In genomic region chr4:118351851-118352827, GRCh38 we compare ENCODE assay signal across 8 cellular contexts. TPM values are rescaled to one million over a fixed set of nuclear protein-coding genes. Genes with fewer than 3 reads are reported as not detected.
DNase-seq lines count a peak whose midpoint lies in the region; ATAC-seq, FAIRE-seq and TF ChIP-seq lines count a peak whose summit lies in the region.

No MANE protein-coding gene starts in this region.

- TF ChIP-seq POLR2A in H54 (IDR thresholded peaks at IDR 0.05; ENCODE audit: low read depth, low read length), result no peak

- H3K27ac Mint-ChIP-seq in T-helper 1 cell treated with Interleukin-12 subunit alpha and Interleukin-12 subunit beta and Interleukin-4 antibody, amounts not matched to agents 30 μg/mL and 1 μg/mL, for 36 hours, result no peak overlapping the region
- no peak overlapping the region for H3K27ac Mint-ChIP-seq in natural killer cell

- peak overlapping the region in 1 of 2 donors; percentile 18 for H3K27ac ChIP-seq in esophagus (ENCODE audit: low read depth in 2 of 2, low read length in 1 of 2)

- DNase-seq in Caki2 (ENCODE audit: low read depth) (peak; percentile 5), natural killer cell (no peak), mesenteric fat pad (ENCODE audit: low spot score) (no peak), H54 (ENCODE audit: insufficient read length, low spot score) (no peak)

- intact Hi-C loops in natural killer cell (cut with micrococcal nuclease), result no loop called here

- TF ChIP-seq CTCF in natural killer cell (IDR thresholded peaks at IDR 0.05), result no peak

- 4% methylated on average over 74 to 82 of the region's 82 CpGs for WGBS in esophagus, 2 donors

- no peaks in the 10 kb centered on the region for H3K36me3 Mint-ChIP-seq in T-helper 1 cell treated with Interleukin-12 subunit alpha and Interleukin-12 subunit beta and Interleukin-4 antibody, amounts not matched to agents 30 μg/mL and 1 μg/mL, for 36 hours (ENCODE audit: low read depth)
- peaks cover 8% of the 10 kb centered on the region for H3K36me3 Mint-ChIP-seq in natural killer cell

- H3K36me3 ChIP-seq in esophagus (ENCODE audit: control insufficient read depth in 2 of 2, insufficient read depth in 2 of 2, low read length in 1 of 2), result no peaks in the 10 kb centered on the region

- no peak for FAIRE-seq in H54 (lab: Jason Lieb, UNC)

- peak overlapping the region; percentile 51 for H3K4me3 Mint-ChIP-seq in T-helper 1 cell treated with Interleukin-12 subunit alpha and Interleukin-12 subunit beta and Interleukin-4 antibody, amounts not matched to agents 30 μg/mL and 1 μg/mL, for 36 hours
- peak overlapping the region; percentile 8 for H3K4me3 Mint-ChIP-seq in natural killer cell

- no peaks in the 10 kb centered on the region for H3K9me3 ChIP-seq in esophagus (ENCODE audit: control insufficient read depth in 2 of 2, insufficient read depth in 1 of 2, low read depth in 1 of 2, low read length in 1 of 2)

- H3K27me3 ChIP-seq in esophagus (ENCODE audit: control insufficient read depth in 1 of 2, insufficient read depth in 2 of 2, low read length in 2 of 2), result peaks cover 0 to 3% of the 10 kb centered on the region in 2 donors

- peaks cover 10% of the 10 kb centered on the region for H3K4me1 Mint-ChIP-seq in T-helper 1 cell treated with Interleukin-12 subunit alpha and Interleukin-12 subunit beta and Interleukin-4 antibody, amounts not matched to agents 30 μg/mL and 1 μg/mL, for 36 hours (ENCODE audit: low read depth)
- H3K4me1 Mint-ChIP-seq in natural killer cell, result peaks cover 8 to 14% of the 10 kb centered on the region in 2 donors

- peaks cover 68% of the 10 kb centered on the region for H3K27me3 Mint-ChIP-seq in T-helper 1 cell treated with Interleukin-12 subunit alpha and Interleukin-12 subunit beta and Interleukin-4 antibody, amounts not matched to agents 30 μg/mL and 1 μg/mL, for 36 hours (ENCODE audit: low read depth)
- H3K27me3 Mint-ChIP-seq in natural killer cell (ENCODE audit: low read depth in 2 of 2), result peaks cover 45 to 64% of the 10 kb centered on the region in 2 donors

- H3K4me1 ChIP-seq in esophagus (ENCODE audit: control insufficient read depth in 2 of 2, insufficient read depth in 2 of 2, low read length in 1 of 2), result no peaks in the 10 kb centered on the region

- in situ Hi-C loops in Caki2 (cut with HindIII; ENCODE audit: low pct_unique_long_range_greater_than_20kb, low sequenced_read_pairs), result no loop called here

- H3K9me3 Mint-ChIP-seq in T-helper 1 cell treated with Interleukin-12 subunit alpha and Interleukin-12 subunit beta and Interleukin-4 antibody, amounts not matched to agents 30 μg/mL and 1 μg/mL, for 36 hours, result no peaks in the 10 kb centered on the region
- no peaks in the 10 kb centered on the region for H3K9me3 Mint-ChIP-seq in natural killer cell

- ATAC-seq in GM19455 (IDR thresholded peaks at IDR 0.05; ENCODE audit: unreplicated experiment), result peak; percentile 5
- ATAC-seq in HG03439 (IDR thresholded peaks at IDR 0.05; ENCODE audit: unreplicated experiment), result peak; percentile 26
- peak in 2 of 3 donors; percentile 26 to 31 for ATAC-seq in natural killer cell

- peak overlapping the region; percentile 62 to 64 for H3K4me3 ChIP-seq in esophagus (ENCODE audit: low read depth in 1 of 2, low read length in 2 of 2)

RNA-seq across cellular contexts. Expression of gene PRSS12, which starts 0.7 kb away (rescaled TPM):
- 0.68 TPM in 1 of 2 replicates, not detected in the other for total RNA-seq in Caki2 (2014; rRNA removed; shearing (Covaris generic); ENCODE audit: low replicate concordance)
- polyA plus RNA-seq in esophagus, result 1 to 10 TPM; 1.3 to 4.1 TPM
- not detected for total RNA-seq in natural killer cell
- total RNA-seq in mesenteric fat pad, result 0.16 TPM
